Comparison of ENCODE assay signal across 7 cellular contexts in genomic region chr4:48124870-48125269, GRCh38. TPM values are rescaled to one million over a fixed set of nuclear protein-coding genes. Genes with fewer than 3 reads are reported as not detected.
"Had no signal": no experiment of that assay in that cellular context is flagged by ENCODE, and none has a peak within 500 bp of the region (broad histone marks: within the 10 kb centered on the region; RNA-seq: fewer than 3 reads in every experiment).

No MANE protein-coding gene starts in this region.

- H3K9me3 ChIP-seq: ascending aorta, neutrophil, transverse colon had no signal

- H3K36me3 ChIP-seq: ascending aorta, neutrophil, transverse colon had no signal

- H2AFZ ChIP-seq: hepatocyte had no signal

- H3K27ac ChIP-seq: ascending aorta, hepatocyte, neutrophil, transverse colon had no signal

- H3K9me3 Mint-ChIP-seq: activated T-helper 1 cell treated with anti-CD3 and anti-CD28 coated beads, Interleukin-12 subunit alpha, Interleukin-12 subunit beta, Interleukin-2, Interleukin-4 antibody, amounts not matched to agents 30 ng/mL and 10 ng/mL and 1 ng/mL, durations not matched to agents 14 hours and 24 hours and 36 hours had no signal

- H3K27ac Mint-ChIP-seq: activated T-helper 1 cell treated with anti-CD3 and anti-CD28 coated beads, Interleukin-12 subunit alpha, Interleukin-12 subunit beta, Interleukin-2, Interleukin-4 antibody, amounts not matched to agents 30 ng/mL and 10 ng/mL and 1 ng/mL, durations not matched to agents 14 hours and 24 hours and 36 hours had no signal

- H3K4me2 ChIP-seq: hepatocyte had no signal

- DNase-seq: posterior cingulate gyrus, SHP77, transverse colon had no signal

- H3K79me2 ChIP-seq: hepatocyte had no signal

- H3K27me3 ChIP-seq: ascending aorta, hepatocyte, neutrophil, transverse colon had no signal

- H3K4me3 ChIP-seq: ascending aorta, hepatocyte, transverse colon had no signal

- H3K4me3 Mint-ChIP-seq: activated T-helper 1 cell treated with anti-CD3 and anti-CD28 coated beads, Interleukin-12 subunit alpha, Interleukin-12 subunit beta, Interleukin-2, Interleukin-4 antibody, amounts not matched to agents 30 ng/mL and 10 ng/mL and 1 ng/mL, durations not matched to agents 14 hours and 24 hours and 36 hours had no signal

RNA-seq across cellular contexts. Expression of gene TXK, which starts 9.2 kb away (rescaled TPM):
- total RNA-seq: ascending aorta had no signal
